In genomic region chr12:121797937-121798801, GRCh38 we compare ENCODE assay signal across 8 cellular contexts. TPM values are rescaled to one million over a fixed set of nuclear protein-coding genes. Genes with fewer than 3 reads are reported as not detected.
DNase-seq lines count a peak whose midpoint lies in the region; ATAC-seq and TF ChIP-seq lines count a peak whose summit lies in the region.

No MANE protein-coding gene starts in this region.

- no peak for DNase-seq in activated CD8-positive, alpha-beta memory T cell treated with anti-CD3 and anti-CD28 coated beads, Interleukin-2, amount 10 ng/mL, durations not matched to agents 7 days and 5 days
- no peak for DNase-seq in activated CD8-positive, alpha-beta memory T cell treated with anti-CD3 and anti-CD28 coated beads, Interleukin-2, amount 50 U/mL, for 48 hours
- DNase-seq in OCI-LY7 (ENCODE audit: low spot score) (no peak), dermis blood vessel endothelial cell (peak; percentile 64), memory B cell (ENCODE audit: low spot score in 2 of 2) (no peak)

- no peaks in the 10 kb centered on the region for H3K27me3 ChIP-seq in thymus (ENCODE audit: control insufficient read depth, insufficient read depth)

- WGBS in thymus, result 39% methylated on average over 19 of the region's 19 CpGs

- intact Hi-C loops in OCI-LY7 (cut with micrococcal nuclease; ENCODE audit: unreplicated experiment), result no loop called here

- peak overlapping the region; percentile 92 for H3K27ac Mint-ChIP-seq in activated CD8-positive, alpha-beta memory T cell treated with anti-CD3 and anti-CD28 coated beads, Interleukin-2, amount 10 ng/mL, durations not matched to agents 7 days and 5 days
- no peak overlapping the region for H3K27ac Mint-ChIP-seq in memory B cell

- BruUV-seq in OCI-LY7 (replicated peaks; lab: Mats Ljungman, UMichigan), result no TSS peak

- no peak overlapping the region for H2AFZ ChIP-seq in OCI-LY7 (ENCODE audit: low read length)

- peak overlapping the region; percentile 58; the same call in 1 of the 2 replicates for H3K4me2 ChIP-seq in OCI-LY7 (ENCODE audit: low read length)

- H3K4me1 Mint-ChIP-seq in activated CD8-positive, alpha-beta memory T cell treated with anti-CD3 and anti-CD28 coated beads, Interleukin-2, amount 10 ng/mL, durations not matched to agents 7 days and 5 days, result peaks cover 35% of the 10 kb centered on the region
- H3K4me1 Mint-ChIP-seq in memory B cell, result peaks cover 31% of the 10 kb centered on the region

- H3K4me3 Mint-ChIP-seq in activated CD8-positive, alpha-beta memory T cell treated with anti-CD3 and anti-CD28 coated beads, Interleukin-2, amount 10 ng/mL, durations not matched to agents 7 days and 5 days, result peak overlapping the region; percentile 76
- H3K4me3 Mint-ChIP-seq in memory B cell, result peak overlapping the region; percentile 33

- H3K9me3 ChIP-seq in OCI-LY7 (ENCODE audit: low read length) (no peaks in the 10 kb centered on the region), thymus (ENCODE audit: control insufficient read depth) (no peaks in the 10 kb centered on the region)

- CTCF ChIA-PET in activated CD8-positive, alpha-beta memory T cell treated with anti-CD3 and anti-CD28 coated beads, Interleukin-2, amount 10 ng/mL, durations not matched to agents 7 days and 5 days (lab: Charles Lee), result interaction anchor here (1.4 to 45.4 kb wide), 5 partner anchors 1 to 95 kb away, joined by 3 to 1678 read pairs (median 7); partner anchors contain the start of genes PSMD9, RHOF and SETD1B
- CTCF ChIA-PET in OCI-LY7 (lab: Charles Lee; ENCODE audit: unreplicated experiment), result interaction anchor here (1.0 kb wide), 1 partner anchor 14 kb away, joined by 3 read pairs; no protein-coding TSS in a partner anchor

- H3K27ac ChIP-seq in OCI-LY7 (ENCODE audit: low read depth, low read length, poor library complexity, severe bottlenecking), result no peak overlapping the region
- peak overlapping the region; percentile 11 for H3K27ac ChIP-seq in thymus (ENCODE audit: low read depth)

- no peaks in the 10 kb centered on the region for H3K9me3 Mint-ChIP-seq in activated CD8-positive, alpha-beta memory T cell treated with anti-CD3 and anti-CD28 coated beads, Interleukin-2, amount 10 ng/mL, durations not matched to agents 7 days and 5 days (ENCODE audit: low read depth)
- no peaks in the 10 kb centered on the region for H3K9me3 Mint-ChIP-seq in memory B cell

- H3K36me3 Mint-ChIP-seq in activated CD8-positive, alpha-beta memory T cell treated with anti-CD3 and anti-CD28 coated beads, Interleukin-2, amount 10 ng/mL, durations not matched to agents 7 days and 5 days, result peaks cover 19% of the 10 kb centered on the region
- peaks cover 3% of the 10 kb centered on the region for H3K36me3 Mint-ChIP-seq in memory B cell

- H3K4me3 ChIP-seq in OCI-LY7 (ENCODE audit: low read depth, low read length, poor library complexity, severe bottlenecking), result no peak overlapping the region
- peak overlapping the region; percentile 100 for H3K4me3 ChIP-seq in thymus (ENCODE audit: low read length)

- TF ChIP-seq CTCF in OCI-LY7 (conservative IDR thresholded peaks at IDR 0.05; ENCODE audit: low read length), result no peak

- H3K27me3 Mint-ChIP-seq in activated CD8-positive, alpha-beta memory T cell treated with anti-CD3 and anti-CD28 coated beads, Interleukin-2, amount 10 ng/mL, durations not matched to agents 7 days and 5 days, result no peaks in the 10 kb centered on the region
- no peaks in the 10 kb centered on the region for H3K27me3 Mint-ChIP-seq in memory B cell

- H3K4me1 ChIP-seq in OCI-LY7 (ENCODE audit: insufficient read depth, low read length, poor library complexity, severe bottlenecking) (peaks cover 55% of the 10 kb centered on the region), thymus (ENCODE audit: control insufficient read depth, insufficient read depth, low read length) (peaks cover 29% of the 10 kb centered on the region)

- POLR2A ChIA-PET in OCI-LY7 (lab: Charles Lee), result interaction anchor here (0.6 kb wide), 3 partner anchors 9 to 211 kb away, joined by 3 to 4 read pairs (median 3); no protein-coding TSS in a partner anchor

- no peak for ATAC-seq in activated CD8-positive, alpha-beta memory T cell treated with anti-CD3 and anti-CD28 coated beads, Interleukin-2, amount 10 ng/mL, durations not matched to agents 7 days and 5 days
- ATAC-seq in memory B cell (ENCODE audit: low read depth) (no peak), GM19467 (IDR thresholded peaks at IDR 0.05; ENCODE audit: unreplicated experiment) (no peak), GM18858 (IDR thresholded peaks at IDR 0.05; ENCODE audit: unreplicated experiment) (no peak)

- H3K9me2 ChIP-seq in OCI-LY7 (ENCODE audit: insufficient read depth, low read length), result no peaks in the 10 kb centered on the region

- no peaks in the 10 kb centered on the region for H4K20me1 ChIP-seq in OCI-LY7 (ENCODE audit: insufficient read depth, low read length)

- H3K79me2 ChIP-seq in OCI-LY7 (ENCODE audit: insufficient read depth, low read depth, low read length), result peaks cover 16% of the 10 kb centered on the region; the same call in 1 of the 2 replicates

- H3K36me3 ChIP-seq in OCI-LY7 (ENCODE audit: insufficient read depth, low read length), result peaks cover 9% of the 10 kb centered on the region; the same call in 1 of the 2 replicates
- peaks cover 30% of the 10 kb centered on the region for H3K36me3 ChIP-seq in thymus (ENCODE audit: control insufficient read depth, insufficient read depth)

RNA-seq across cellular contexts. Expression of gene RHOF, which starts 4.7 kb away (rescaled TPM):
- total RNA-seq in activated CD8-positive, alpha-beta memory T cell treated with anti-CD3 and anti-CD28 coated beads, Interleukin-2, amount 10 ng/mL, durations not matched to agents 7 days and 5 days, result 100 to 1,000 TPM; 114 to 137 TPM
- 23.5 and 29.2 TPM in 2 replicates for total RNA-seq in OCI-LY7 (2014; rRNA removed; shearing (Covaris generic))
- total RNA-seq in OCI-LY7 (2022) (45.7 and 53.7 TPM in 2 replicates), dermis blood vessel endothelial cell (6.1 and 6.5 TPM in 2 replicates)
- polyA plus RNA-seq in thymus, result 12.9 TPM

RNA-seq across cellular contexts. Expression of gene SETD1B, which starts 5.6 kb away (rescaled TPM):
- 10 to 100 TPM; 33.7 to 35.9 TPM for total RNA-seq in activated CD8-positive, alpha-beta memory T cell treated with anti-CD3 and anti-CD28 coated beads, Interleukin-2, amount 10 ng/mL, durations not matched to agents 7 days and 5 days
- total RNA-seq in OCI-LY7 (2014; rRNA removed; shearing (Covaris generic)), result 3.3 and 4.7 TPM in 2 replicates
- 22.5 and 24.3 TPM in 2 replicates for total RNA-seq in OCI-LY7 (2022)
- 2.7 and 6.7 TPM in 2 replicates for total RNA-seq in dermis blood vessel endothelial cell
- polyA plus RNA-seq in thymus, result 11.8 TPM
